Comparison of ENCODE assay signal across 15 cellular contexts in the genomic region with DNA sequence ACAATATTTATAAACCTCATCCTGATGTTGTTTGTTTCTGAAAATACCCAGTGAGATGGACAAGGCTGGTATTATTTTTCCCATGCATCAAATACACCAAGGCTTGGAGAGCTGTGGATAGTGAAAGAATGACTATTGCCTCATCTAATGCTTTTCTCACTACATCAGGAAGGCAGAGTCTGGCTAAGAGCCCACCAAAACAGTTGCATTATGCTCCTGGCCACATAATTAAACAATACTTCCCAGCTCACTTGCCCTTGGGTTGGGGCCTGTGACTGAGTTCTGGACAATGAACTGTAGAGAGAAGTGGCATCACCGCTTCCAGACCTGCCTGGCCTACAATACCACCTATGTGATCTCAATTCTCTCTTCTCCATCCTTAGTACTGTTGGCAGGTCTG. TPM values are rescaled to one million over a fixed set of nuclear protein-coding genes. Genes with fewer than 3 reads are reported as not detected.
DNase-seq lines count a peak whose midpoint lies in the region; ATAC-seq and TF ChIP-seq lines count a peak whose summit lies in the region.
"Had no signal": no experiment of that assay in that cellular context is flagged by ENCODE, and none has a peak within 500 bp of the region (broad histone marks: within the 10 kb centered on the region; RNA-seq: fewer than 3 reads in every experiment).

No MANE protein-coding gene starts in this region.

- no peaks in the 10 kb centered on the region for H3K36me3 ChIP-seq in mucosa of descending colon (ENCODE audit: low read depth)

- no peaks in the 10 kb centered on the region for H3K9me3 ChIP-seq in mucosa of descending colon

- TF ChIP-seq CTCF in AG04449 (IDR thresholded peaks at IDR 0.05; ENCODE audit: insufficient read depth, low read length, missing control alignments) (no peak), HFFc6 (IDR thresholded peaks at IDR 0.05) (no peak), mucosa of descending colon (IDR thresholded peaks at IDR 0.05) (no peak)

- H3K27me3 Mint-ChIP-seq in HFFc6 (ENCODE audit: insufficient read depth) = peaks cover 14% of the 10 kb centered on the region
- H3K27me3 Mint-ChIP-seq: activated T-helper 17 cell treated with anti-CD3 and anti-CD28 coated beads, Interleukin-2, amount 50 U/mL, for 72 hours had no signal

- no peak for ATAC-seq in HG02870 (IDR thresholded peaks at IDR 0.05; ENCODE audit: unreplicated experiment)
- no peak for ATAC-seq in HG03159 (IDR thresholded peaks at IDR 0.05; ENCODE audit: unreplicated experiment)
- ATAC-seq in mucosa of descending colon = no peak
- ATAC-seq: activated T-helper 17 cell treated with anti-CD3 and anti-CD28 coated beads, Interleukin-2, amount 50 U/mL, for 72 hours had no signal

- H3K9me3 Mint-ChIP-seq in HFFc6 = no peaks in the 10 kb centered on the region
- H3K9me3 Mint-ChIP-seq: activated T-helper 17 cell treated with anti-CD3 and anti-CD28 coated beads, Interleukin-2, amount 50 U/mL, for 72 hours; brain had no signal

- H3K4me1 ChIP-seq in mucosa of descending colon (ENCODE audit: low read depth) = no peaks in the 10 kb centered on the region

- CTCF ChIA-PET in AG04449 (lab: Yijun Ruan, JAX) = interaction anchor here (1.5 to 3.8 kb wide), 3 partner anchors 10 to 12 kb away, joined by 5 to 27 read pairs (median 14); no protein-coding TSS in a partner anchor

- H3K4me3 ChIP-seq in AG04449 (ENCODE audit: low read depth, low read length) (no peak overlapping the region), mucosa of descending colon (no peak overlapping the region)

- DNase-seq in AG04449 (ENCODE audit: low read depth, low spot score) = peak; percentile 51
- peak; percentile 47 for DNase-seq in HFFc6
- DNase-seq in dedifferentiated amniotic fluid mesenchymal stem cell (ENCODE audit: extremely low spot score) = peak; percentile 79
- peak; percentile 74 for DNase-seq in kidney glomerular epithelial cell (lab: John Stamatoyannopoulos, UW)
- no peak for DNase-seq in mucosa of descending colon
- no peak for DNase-seq in hepatic stellate cell (ENCODE audit: low spot score)
- DNase-seq: ACHN; activated CD4-positive, alpha-beta T cell treated with anti-CD3 and anti-CD28 coated beads, Interleukin-2, amount 50 U/mL, for 48 hours; NCI-H2029 treated with DMSO at 0.1 percent for 48 hours; SHP77 treated with DMSO at 0.1 percent for 48 hours had no signal

- intact Hi-C loops in mucosa of descending colon (cut with DNase I, micrococcal nuclease) = no loop called here

- H3K36me3 Mint-ChIP-seq in HFFc6 (ENCODE audit: low read depth) = no peaks in the 10 kb centered on the region
- H3K36me3 Mint-ChIP-seq: brain had no signal

- peaks cover 9% of the 10 kb centered on the region; the same call in 1 of the 2 replicates for H3K4me1 Mint-ChIP-seq in HFFc6 (ENCODE audit: low read depth)
- H3K4me1 Mint-ChIP-seq: activated T-helper 17 cell treated with anti-CD3 and anti-CD28 coated beads, Interleukin-2, amount 50 U/mL, for 72 hours had no signal

- POLR2A ChIA-PET in AG04449 (lab: Yijun Ruan, JAX) = no interaction called here

- H3K4me3 Mint-ChIP-seq in HFFc6 = no peak overlapping the region
- H3K4me3 Mint-ChIP-seq: activated T-helper 17 cell treated with anti-CD3 and anti-CD28 coated beads, Interleukin-2, amount 50 U/mL, for 72 hours; brain had no signal

- no peak overlapping the region for H3K27ac Mint-ChIP-seq in HFFc6
- H3K27ac Mint-ChIP-seq: activated T-helper 17 cell treated with anti-CD3 and anti-CD28 coated beads, Interleukin-2, amount 50 U/mL, for 72 hours; brain had no signal

RNA-seq across cellular contexts. Expression of gene REEP1, which starts 46.4 kb away (rescaled TPM):
- under 1 TPM; 0.07 to 0.23 (median 0.15) TPM for total RNA-seq in HFFc6 (2021; fragmentation: NEBNext Ultra II Directional; extraction: Animal tissue kit (Norgen Biotek cat#: 25700))
- 10 to 100 TPM in 1 of 3 donors, 1 to 10 TPM in 2; 3.8 to 50.3 (median 6.1) TPM for total RNA-seq in mucosa of descending colon
- total RNA-seq: osteocyte had no signal

RNA-seq across cellular contexts. Expression of gene KDM3A, which starts 57.3 kb away (rescaled TPM):
- 10 to 100 TPM; 17.6 to 25.1 (median 21.3) TPM for total RNA-seq in HFFc6 (2021; fragmentation: NEBNext Ultra II Directional; extraction: Animal tissue kit (Norgen Biotek cat#: 25700))
- 10 to 100 TPM; 36.1 to 73.6 (median 53.6) TPM for total RNA-seq in mucosa of descending colon

Comparison
In these comparisons a context has a peak if more than half of its experiments do, and no peak if none do; other contexts are left out.
1. DNase-seq: peak in AG04449 (single experiment), HFFc6 (single experiment), dedifferentiated amniotic fluid mesenchymal stem cell (single experiment) and kidney glomerular epithelial cell (single experiment); none in mucosa of descending colon (0 of 3) and hepatic stellate cell (single experiment).